9 cellular contexts compared by ENCODE assay signal in genomic region chr5:37859805-37860204, GRCh38. TPM values are rescaled to one million over a fixed set of nuclear protein-coding genes. Genes with fewer than 3 reads are reported as not detected.
DNase-seq lines count a peak whose midpoint lies in the region; ATAC-seq lines count a peak whose summit lies in the region.
"Had no signal": no experiment of that assay in that cellular context is flagged by ENCODE, and none has a peak within 500 bp of the region (broad histone marks: within the 10 kb centered on the region; RNA-seq: fewer than 3 reads in every experiment).

No MANE protein-coding gene starts in this region.

- H3K4me1 Mint-ChIP-seq in naive B cell = no peaks in the 10 kb centered on the region
- peaks cover 1% of the 10 kb centered on the region for H3K4me1 Mint-ChIP-seq in T-helper 2 cell treated with Interferon-gamma antibody and Interleukin-4, amounts not matched to agents 5 μg/mL and 100 μg/mL, for 36 hours (ENCODE audit: low read depth)

- no peak overlapping the region for H3K4me3 Mint-ChIP-seq in naive B cell
- H3K4me3 Mint-ChIP-seq in T-helper 2 cell treated with Interferon-gamma antibody and Interleukin-4, amounts not matched to agents 5 μg/mL and 100 μg/mL, for 36 hours = no peak overlapping the region

- DNase-seq in naive B cell (no peak), epidermal melanocyte (ENCODE audit: insufficient read length, low spot score) (no peak)
- no peak for DNase-seq in T-helper 2 cell treated with Interferon-gamma antibody and Interleukin-4, amounts not matched to agents 5 μg/mL and 100 μg/mL, for 36 hours (ENCODE audit: low spot score)
- no peak for DNase-seq in activated naive CD4-positive, alpha-beta T cell treated with Interleukin-2 at 50 U/mL for 16 hours
- DNase-seq: foreskin melanocyte; stimulated activated naive CD4-positive, alpha-beta T cell had no signal

- ATAC-seq in GM19035 (IDR thresholded peaks at IDR 0.05; ENCODE audit: unreplicated experiment) = peak; percentile 99
- peak; percentile 95 for ATAC-seq in HG02642 (IDR thresholded peaks at IDR 0.05; ENCODE audit: poor library complexity, unreplicated experiment)
- peak; percentile 99 for ATAC-seq in HG03520 (IDR thresholded peaks at IDR 0.05; ENCODE audit: unreplicated experiment)
- ATAC-seq in naive B cell (ENCODE audit: low read depth in 2 of 2) = peak; percentile 58

- H3K27me3 Mint-ChIP-seq in naive B cell = peaks cover 17 to 27% (median 18%) of the 10 kb centered on the region in 3 donors
- H3K27me3 Mint-ChIP-seq in T-helper 2 cell treated with Interferon-gamma antibody and Interleukin-4, amounts not matched to agents 5 μg/mL and 100 μg/mL, for 36 hours (ENCODE audit: low read depth) = no peaks in the 10 kb centered on the region

- no peak overlapping the region for H3K27ac Mint-ChIP-seq in naive B cell
- H3K27ac Mint-ChIP-seq in T-helper 2 cell treated with Interferon-gamma antibody and Interleukin-4, amounts not matched to agents 5 μg/mL and 100 μg/mL, for 36 hours = no peak overlapping the region

- H3K36me3 Mint-ChIP-seq in naive B cell = no peaks in the 10 kb centered on the region
- no peaks in the 10 kb centered on the region for H3K36me3 Mint-ChIP-seq in T-helper 2 cell treated with Interferon-gamma antibody and Interleukin-4, amounts not matched to agents 5 μg/mL and 100 μg/mL, for 36 hours (ENCODE audit: low read depth)

- H3K9me3 Mint-ChIP-seq in naive B cell = peaks cover 2 to 12% (median 7%) of the 10 kb centered on the region in 7 donors
- no peaks in the 10 kb centered on the region for H3K9me3 Mint-ChIP-seq in T-helper 2 cell treated with Interferon-gamma antibody and Interleukin-4, amounts not matched to agents 5 μg/mL and 100 μg/mL, for 36 hours

RNA-seq across cellular contexts. Expression of gene GDNF, which starts 20.0 kb away (rescaled TPM):
- not detected for polyA plus RNA-seq in naive B cell (ENCODE audit: low read depth in 6 of 6)
